Comparison of ENCODE assay signal across 14 cellular contexts in the genomic region with DNA sequence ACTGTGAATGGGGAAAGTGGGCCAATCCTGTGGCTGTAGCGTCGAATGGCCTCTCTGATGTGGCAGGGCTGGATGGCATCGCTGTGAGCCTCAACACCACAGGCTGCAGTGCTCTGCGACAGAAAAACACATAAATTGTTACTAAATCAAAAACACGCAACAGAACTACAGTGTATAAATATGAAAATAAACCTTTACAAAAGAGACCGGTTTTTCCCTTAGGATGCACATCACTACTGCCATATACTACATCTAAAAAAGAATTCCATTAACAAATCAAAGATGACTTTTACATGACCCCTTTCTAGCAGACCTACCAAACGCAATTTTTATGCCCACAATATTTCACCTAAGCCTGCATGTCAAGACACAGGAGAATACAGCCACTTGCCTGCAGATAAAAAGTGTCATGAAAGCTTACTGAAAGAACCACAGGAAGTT.
DNase-seq lines count a peak whose midpoint lies in the region; ATAC-seq and TF ChIP-seq lines count a peak whose summit lies in the region.
"Had no signal": no experiment of that assay in that cellular context is flagged by ENCODE, and none has a peak within 500 bp of the region (broad histone marks: within the 10 kb centered on the region; RNA-seq: fewer than 3 reads in every experiment).

No MANE protein-coding gene starts in this region.

- peak overlapping the region; percentile 98 for H3K27ac Mint-ChIP-seq in CD8-positive, alpha-beta T cell
- peak overlapping the region; percentile 99 for H3K27ac Mint-ChIP-seq in T-helper 17 cell
- peak overlapping the region; percentile 93 for H3K27ac Mint-ChIP-seq in activated T-helper 2 cell treated with anti-CD3 and anti-CD28 coated beads, Interferon-gamma antibody, Interleukin-2, Interleukin-4, amounts not matched to agents 10 μg/mL and 5 μg/mL and 100 μg/mL, durations not matched to agents 14 hours and 24 hours and 36 hours
- peak overlapping the region; percentile 92 to 99 (median 96) for H3K27ac Mint-ChIP-seq in naive thymus-derived CD4-positive, alpha-beta T cell
- H3K27ac Mint-ChIP-seq: dendritic cell treated with granulocyte-macrophage colony-stimulating factor and Interleukin-4, amounts not matched to agents 40 ng/mL and 50 ng/mL, for 4 days had no signal

- no peaks in the 10 kb centered on the region for H3K27me3 ChIP-seq in CD8-positive, alpha-beta T cell (ENCODE audit: insufficient read depth, low read length)
- no peaks in the 10 kb centered on the region for H3K27me3 ChIP-seq in naive thymus-derived CD4-positive, alpha-beta T cell (ENCODE audit: control insufficient read depth in 2 of 2, insufficient read depth in 2 of 2, low read length in 2 of 2)
- no peaks in the 10 kb centered on the region for H3K27me3 ChIP-seq in adrenal gland

- H3K4me1 Mint-ChIP-seq in CD8-positive, alpha-beta T cell (ENCODE audit: low read depth) = peaks cover 59% of the 10 kb centered on the region
- peaks cover 27% of the 10 kb centered on the region for H3K4me1 Mint-ChIP-seq in T-helper 17 cell
- H3K4me1 Mint-ChIP-seq in activated T-helper 2 cell treated with anti-CD3 and anti-CD28 coated beads, Interferon-gamma antibody, Interleukin-2, Interleukin-4, amounts not matched to agents 10 μg/mL and 5 μg/mL and 100 μg/mL, durations not matched to agents 14 hours and 24 hours and 36 hours (ENCODE audit: low read depth) = peaks cover 48% of the 10 kb centered on the region
- peaks cover 26 to 67% (median 60%) of the 10 kb centered on the region in 7 donors for H3K4me1 Mint-ChIP-seq in naive thymus-derived CD4-positive, alpha-beta T cell

- peak; percentile 28 to 74 (median 54) for DNase-seq in CD8-positive, alpha-beta T cell
- DNase-seq in T-helper 17 cell (peak; percentile 15 to 47 (median 27)), adrenal gland (no peak), NCI-H1105 (lab: John Stamatoyannopoulos, UW) (no peak), NCI-H510A treated with DMSO at 0.1 percent for 48 hours (lab: John Stamatoyannopoulos, UW) (no peak)
- no peak for DNase-seq in activated T-helper 2 cell treated with anti-CD3 and anti-CD28 coated beads, Interferon-gamma antibody, Interleukin-2, Interleukin-4, amounts not matched to agents 10 μg/mL and 5 μg/mL and 100 μg/mL, durations not matched to agents 14 hours and 24 hours and 36 hours (ENCODE audit: low spot score)
- peak in 7 of 9 donors; percentile 46 to 66 (median 58) for DNase-seq in naive thymus-derived CD4-positive, alpha-beta T cell
- DNase-seq: AML-193, mesendoderm, ovary, RPMI8226 had no signal

- peak overlapping the region; percentile 87 for H3K4me3 Mint-ChIP-seq in CD8-positive, alpha-beta T cell
- H3K4me3 Mint-ChIP-seq in T-helper 17 cell = peak overlapping the region; percentile 89
- H3K4me3 Mint-ChIP-seq in activated T-helper 2 cell treated with anti-CD3 and anti-CD28 coated beads, Interferon-gamma antibody, Interleukin-2, Interleukin-4, amounts not matched to agents 10 μg/mL and 5 μg/mL and 100 μg/mL, durations not matched to agents 14 hours and 24 hours and 36 hours (ENCODE audit: low read depth) = peak overlapping the region; percentile 78
- peak overlapping the region; percentile 78 to 98 (median 88) for H3K4me3 Mint-ChIP-seq in naive thymus-derived CD4-positive, alpha-beta T cell
- H3K4me3 Mint-ChIP-seq: dendritic cell treated with granulocyte-macrophage colony-stimulating factor and Interleukin-4, amounts not matched to agents 40 ng/mL and 50 ng/mL, for 4 days had no signal

- H3K36me3 Mint-ChIP-seq in CD8-positive, alpha-beta T cell = peaks cover 15% of the 10 kb centered on the region
- H3K36me3 Mint-ChIP-seq in T-helper 17 cell (ENCODE audit: low read depth) = no peaks in the 10 kb centered on the region
- H3K36me3 Mint-ChIP-seq in activated T-helper 2 cell treated with anti-CD3 and anti-CD28 coated beads, Interferon-gamma antibody, Interleukin-2, Interleukin-4, amounts not matched to agents 10 μg/mL and 5 μg/mL and 100 μg/mL, durations not matched to agents 14 hours and 24 hours and 36 hours (ENCODE audit: low read depth) = peaks cover 12% of the 10 kb centered on the region
- peaks cover 0 to 15% (median 12%) of the 10 kb centered on the region in 5 donors for H3K36me3 Mint-ChIP-seq in naive thymus-derived CD4-positive, alpha-beta T cell

- intact Hi-C loops in CD8-positive, alpha-beta T cell (cut with DNase I, micrococcal nuclease) = loop anchor here (2.0 to 10.0 kb wide), 7 partner anchors 35 to 652 kb away; partner anchors contain the start of gene SUPT3H (in 1 of the 2)
- intact Hi-C loops in activated T-helper 2 cell treated with anti-CD3 and anti-CD28 coated beads, Interferon-gamma antibody, Interleukin-2, Interleukin-4, amounts not matched to agents 10 μg/mL and 5 μg/mL and 100 μg/mL, durations not matched to agents 14 hours and 24 hours and 36 hours (cut with micrococcal nuclease) = loop anchor here (1.0 to 10.0 kb wide), 8 partner anchors 7 to 992 kb away; partner anchors contain the start of gene SUPT3H
- intact Hi-C loops in naive thymus-derived CD4-positive, alpha-beta T cell (cut with micrococcal nuclease) = loop anchor here (1.0 to 10.0 kb wide), 15 partner anchors 7 to 1192 kb away; partner anchors contain the start of genes ENPP4 (in 1 of the 2) and SUPT3H (in 1 of the 2)
- intact Hi-C loops in adrenal gland (cut with DNase I) = no loop called here

- H3K4me3 ChIP-seq in CD8-positive, alpha-beta T cell (ENCODE audit: low read depth, low read length) = peak overlapping the region; percentile 33
- H3K4me3 ChIP-seq in naive thymus-derived CD4-positive, alpha-beta T cell (ENCODE audit: low read length) = peak overlapping the region; percentile 37
- H3K4me3 ChIP-seq in adrenal gland = no peak overlapping the region
- H3K4me3 ChIP-seq: ovary, smooth muscle cell had no signal

- CTCF ChIA-PET in CD8-positive, alpha-beta T cell (lab: Charles Lee) = interaction anchor here (0.7 kb wide), 1 partner anchor 504 kb away, joined by 4 read pairs; no protein-coding TSS in a partner anchor
- CTCF ChIA-PET in naive thymus-derived CD4-positive, alpha-beta T cell (lab: Charles Lee) = no interaction called here

- H3K27ac ChIP-seq in CD8-positive, alpha-beta T cell (ENCODE audit: low read depth, low read length) = peak overlapping the region; percentile 74
- H3K27ac ChIP-seq in naive thymus-derived CD4-positive, alpha-beta T cell (ENCODE audit: low read depth, low read length) = peak overlapping the region; percentile 71
- H3K27ac ChIP-seq in adrenal gland = no peak overlapping the region
- H3K27ac ChIP-seq: ovary had no signal

- peak; percentile 79 for ATAC-seq in CD8-positive, alpha-beta T cell
- ATAC-seq in T-helper 17 cell (peak; percentile 96), GM18502 (IDR thresholded peaks at IDR 0.05; ENCODE audit: poor library complexity, unreplicated experiment) (no peak)
- ATAC-seq in naive thymus-derived CD4-positive, alpha-beta T cell = peak; percentile 91

- no peaks in the 10 kb centered on the region for H3K9me3 ChIP-seq in CD8-positive, alpha-beta T cell (ENCODE audit: low read length)
- H3K9me3 ChIP-seq in T-helper 17 cell (ENCODE audit: control insufficient read depth, low read length, poor library complexity, severe bottlenecking) (no peaks in the 10 kb centered on the region), adrenal gland (replicated peaks in 1 of 3) (no peaks in the 10 kb centered on the region)
- no peaks in the 10 kb centered on the region for H3K9me3 ChIP-seq in naive thymus-derived CD4-positive, alpha-beta T cell (ENCODE audit: control insufficient read depth in 2 of 3, low read length in 3 of 3)
- H3K9me3 ChIP-seq: ovary had no signal

- H3K4me1 ChIP-seq in CD8-positive, alpha-beta T cell (ENCODE audit: insufficient read depth, low read length) = peaks cover 45% of the 10 kb centered on the region
- H3K4me1 ChIP-seq in naive thymus-derived CD4-positive, alpha-beta T cell (ENCODE audit: control insufficient read depth in 2 of 2, insufficient read depth in 2 of 2, low read length in 2 of 2) = peaks cover 17 to 42% of the 10 kb centered on the region in 2 donors
- H3K4me1 ChIP-seq in adrenal gland (replicated peaks in 1 of 2) = no peaks in the 10 kb centered on the region

- TF ChIP-seq CTCF in CD8-positive, alpha-beta T cell (IDR thresholded peaks at IDR 0.05) = no peak
- no peak for TF ChIP-seq CTCF in adrenal gland (IDR thresholded peaks at IDR 0.05)

- 88 to 93% (median 89%) methylated on average over 7 of the region's 7 CpGs for WGBS in adrenal gland, 4 donors

- POLR2A ChIA-PET in CD8-positive, alpha-beta T cell (lab: Charles Lee) = interaction anchor here (0.5 to 1.8 kb wide), 4 partner anchors 359 to 501 kb away, joined by 3 to 7 read pairs (median 3); partner anchors contain the start of gene SUPT3H
- POLR2A ChIA-PET in naive thymus-derived CD4-positive, alpha-beta T cell (lab: Charles Lee) = interaction anchor here (0.6 to 1.2 kb wide), 6 partner anchors 13 to 88 kb away, joined by 3 to 6 read pairs (median 3); no protein-coding TSS in a partner anchor

- no peaks in the 10 kb centered on the region for H3K9me3 Mint-ChIP-seq in CD8-positive, alpha-beta T cell
- H3K9me3 Mint-ChIP-seq in activated T-helper 2 cell treated with anti-CD3 and anti-CD28 coated beads, Interferon-gamma antibody, Interleukin-2, Interleukin-4, amounts not matched to agents 10 μg/mL and 5 μg/mL and 100 μg/mL, durations not matched to agents 14 hours and 24 hours and 36 hours = peaks cover 4% of the 10 kb centered on the region
- peaks cover 0 to 5% (median 0%) of the 10 kb centered on the region in 11 donors for H3K9me3 Mint-ChIP-seq in naive thymus-derived CD4-positive, alpha-beta T cell
- H3K9me3 Mint-ChIP-seq: dendritic cell treated with granulocyte-macrophage colony-stimulating factor and Interleukin-4, amounts not matched to agents 40 ng/mL and 50 ng/mL, for 4 days had no signal

- H3K27me3 Mint-ChIP-seq in CD8-positive, alpha-beta T cell (ENCODE audit: low read depth) = no peaks in the 10 kb centered on the region
- H3K27me3 Mint-ChIP-seq in T-helper 17 cell = no peaks in the 10 kb centered on the region
- H3K27me3 Mint-ChIP-seq in activated T-helper 2 cell treated with anti-CD3 and anti-CD28 coated beads, Interferon-gamma antibody, Interleukin-2, Interleukin-4, amounts not matched to agents 10 μg/mL and 5 μg/mL and 100 μg/mL, durations not matched to agents 14 hours and 24 hours and 36 hours (ENCODE audit: low read depth) = no peaks in the 10 kb centered on the region
- H3K27me3 Mint-ChIP-seq in naive thymus-derived CD4-positive, alpha-beta T cell = no peaks in the 10 kb centered on the region
- H3K27me3 Mint-ChIP-seq: dendritic cell treated with granulocyte-macrophage colony-stimulating factor and Interleukin-4, amounts not matched to agents 40 ng/mL and 50 ng/mL, for 4 days had no signal

- TF ChIP-seq POLR2A in adrenal gland (IDR thresholded peaks at IDR 0.05) = no peak

- no peaks in the 10 kb centered on the region for H3K36me3 ChIP-seq in CD8-positive, alpha-beta T cell (ENCODE audit: insufficient read depth, low read length)
- H3K36me3 ChIP-seq in naive thymus-derived CD4-positive, alpha-beta T cell (ENCODE audit: control insufficient read depth in 2 of 3, insufficient read depth in 3 of 3, low read length in 3 of 3) = no peaks in the 10 kb centered on the region
- H3K36me3 ChIP-seq in adrenal gland (replicated peaks in 1 of 2) = no peaks in the 10 kb centered on the region
- H3K36me3 ChIP-seq: ovary had no signal

Comparison
In these comparisons a context has a peak if more than half of its experiments do, and no peak if none do; other contexts are left out.
1. DNase-seq: peak in CD8-positive, alpha-beta T cell (7 of 7), T-helper 17 cell (3 of 3) and naive thymus-derived CD4-positive, alpha-beta T cell (7 of 9); none in activated T-helper 2 cell treated with anti-CD3 and anti-CD28 coated beads, Interferon-gamma antibody, Interleukin-2, Interleukin-4, amounts not matched to agents 10 μg/mL and 5 μg/mL and 100 μg/mL, durations not matched to agents 14 hours and 24 hours and 36 hours (single experiment), adrenal gland (0 of 7), NCI-H1105 (single experiment) and NCI-H510A treated with DMSO at 0.1 percent for 48 hours (single experiment).
2. H3K27ac ChIP-seq: peak in CD8-positive, alpha-beta T cell (single experiment) and naive thymus-derived CD4-positive, alpha-beta T cell (single experiment); none in adrenal gland (0 of 5).
3. H3K4me3 ChIP-seq: peak in CD8-positive, alpha-beta T cell (single experiment) and naive thymus-derived CD4-positive, alpha-beta T cell (single experiment); none in adrenal gland (0 of 4).
4. intact Hi-C loops: an anchor here in CD8-positive, alpha-beta T cell (2.0 to 10.0 kb wide), activated T-helper 2 cell treated with anti-CD3 and anti-CD28 coated beads, Interferon-gamma antibody, Interleukin-2, Interleukin-4, amounts not matched to agents 10 μg/mL and 5 μg/mL and 100 μg/mL, durations not matched to agents 14 hours and 24 hours and 36 hours (1.0 to 10.0 kb wide) and naive thymus-derived CD4-positive, alpha-beta T cell (1.0 to 10.0 kb wide); none called in adrenal gland.
5. Peak in every context shown above with its lines, with median percentiles within 50 percentile points of each other: H3K27ac Mint-ChIP-seq and H3K4me3 Mint-ChIP-seq.